In the genomic region with DNA sequence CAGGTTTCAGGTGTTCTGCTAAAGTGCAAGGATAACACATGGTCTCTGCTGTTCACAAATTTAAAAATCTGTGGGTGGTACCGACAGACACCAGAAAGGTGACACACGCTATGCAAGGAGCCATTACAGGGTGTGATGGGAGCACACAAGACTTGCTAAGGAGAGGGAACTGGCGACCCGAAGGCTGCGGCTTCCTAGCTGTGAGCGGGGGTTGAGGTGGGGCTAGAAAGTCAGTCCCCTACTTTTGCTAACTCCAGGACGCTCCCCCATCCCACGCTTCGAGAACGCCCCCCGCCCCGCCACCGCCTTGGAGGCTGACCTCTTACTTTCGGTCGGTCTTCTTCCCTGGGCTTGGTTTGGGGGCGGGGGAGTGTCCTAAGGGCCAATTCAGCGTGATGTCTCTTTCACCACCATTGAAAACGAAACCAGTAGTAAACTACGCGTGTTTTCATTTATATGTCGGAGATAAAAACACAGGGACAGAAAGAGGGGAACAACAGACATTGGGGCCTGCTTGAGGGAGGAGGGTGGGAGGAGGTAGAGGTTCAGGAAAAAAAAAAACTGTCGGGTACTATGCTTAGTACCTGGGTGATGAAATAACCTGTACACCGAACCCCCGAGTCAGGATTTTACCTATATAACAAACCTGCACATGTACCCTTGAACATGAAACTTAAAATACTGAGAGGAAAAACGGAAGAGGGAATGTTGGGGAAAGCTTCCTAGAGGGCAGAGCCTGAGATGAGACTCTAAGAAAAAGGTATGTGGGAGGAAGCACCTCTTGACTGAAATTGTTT, we compare ENCODE assay signal across 8 cellular contexts. TPM values are rescaled to one million over a fixed set of nuclear protein-coding genes. Genes with fewer than 3 reads are reported as not detected.
DNase-seq lines count a peak whose midpoint lies in the region; ATAC-seq and TF ChIP-seq lines count a peak whose summit lies in the region.

No MANE protein-coding gene starts in this region.

- H3K27me3 Mint-ChIP-seq in Calu3 (ENCODE audit: unreplicated experiment), result no peaks in the 10 kb centered on the region
- H3K27me3 Mint-ChIP-seq in nephron progenitor cell (ENCODE audit: low read depth, poor library complexity), result no peaks in the 10 kb centered on the region
- no peaks in the 10 kb centered on the region for H3K27me3 Mint-ChIP-seq in mesothelial cell of epicardium (ENCODE audit: low read depth)

- H3K27ac ChIP-seq in KOPT-K1 (ENCODE audit: low read depth, low read length, poor library complexity, severe bottlenecking) (peak overlapping the region; percentile 92), upper lobe of right lung (peak overlapping the region; percentile 93)

- TSS peak; percentile 57 for BruUV-seq in Calu3 (replicated peaks; lab: Mats Ljungman, UMichigan)

- peak overlapping the region; percentile 80 for H3K4me3 ChIP-seq in epithelial cell of proximal tubule (ENCODE audit: low read depth, low read length)
- H3K4me3 ChIP-seq in upper lobe of right lung, result peak overlapping the region; percentile 63

- H3K27ac Mint-ChIP-seq in Calu3 (ENCODE audit: unreplicated experiment) (no peak overlapping the region), nephron progenitor cell (no peak overlapping the region), mesothelial cell of epicardium (no peak overlapping the region)

- H3K4me3 Mint-ChIP-seq in Calu3 (ENCODE audit: low read depth, unreplicated experiment), result no peak overlapping the region
- no peak overlapping the region for H3K4me3 Mint-ChIP-seq in nephron progenitor cell
- H3K4me3 Mint-ChIP-seq in mesothelial cell of epicardium, result no peak overlapping the region

- no peaks in the 10 kb centered on the region for H3K27me3 ChIP-seq in upper lobe of right lung

- DNase-seq in Calu3 (no peak), epithelial cell of proximal tubule (ENCODE audit: low read depth) (no peak), nephron progenitor cell (peak; percentile 66), upper lobe of right lung (peak; percentile 84), COR-L47 (lab: John Stamatoyannopoulos, UW) (no peak), mesothelial cell of epicardium (ENCODE audit: low spot score in 2 of 2, unreplicated experiment in 2 of 2) (no peak)
- peak; percentile 34 for DNase-seq in activated CD4-positive, alpha-beta T cell treated with anti-CD3 and anti-CD28 coated beads, Interleukin-2, amount 50 U/mL, for 1 hour

- peaks cover 18% of the 10 kb centered on the region for H3K36me3 Mint-ChIP-seq in Calu3 (ENCODE audit: insufficient read depth, unreplicated experiment)
- peaks cover 22% of the 10 kb centered on the region for H3K36me3 Mint-ChIP-seq in nephron progenitor cell (ENCODE audit: low read depth)
- peaks cover 9% of the 10 kb centered on the region for H3K36me3 Mint-ChIP-seq in mesothelial cell of epicardium

- H3K4me1 ChIP-seq in upper lobe of right lung, result peaks cover 30% of the 10 kb centered on the region

- H3K9me3 ChIP-seq in KOPT-K1 (ENCODE audit: insufficient read depth, low read length, poor library complexity, severe bottlenecking) (no peaks in the 10 kb centered on the region), upper lobe of right lung (no peaks in the 10 kb centered on the region)

- no peaks in the 10 kb centered on the region for H3K9me3 Mint-ChIP-seq in Calu3 (ENCODE audit: low read depth, unreplicated experiment)
- no peaks in the 10 kb centered on the region for H3K9me3 Mint-ChIP-seq in nephron progenitor cell
- no peaks in the 10 kb centered on the region for H3K9me3 Mint-ChIP-seq in mesothelial cell of epicardium

- no peak for TF ChIP-seq CTCF in Calu3 (IDR thresholded peaks at IDR 0.05; ENCODE audit: unreplicated experiment)
- TF ChIP-seq CTCF in epithelial cell of proximal tubule (conservative IDR thresholded peaks at IDR 0.05; ENCODE audit: low read depth, low read length), result no peak
- TF ChIP-seq CTCF in nephron progenitor cell (IDR thresholded peaks at IDR 0.05), result no peak
- TF ChIP-seq CTCF in upper lobe of right lung (IDR thresholded peaks at IDR 0.05), result no peak
- no peak for TF ChIP-seq CTCF in mesothelial cell of epicardium (IDR thresholded peaks at IDR 0.05; ENCODE audit: unreplicated experiment)

- intact Hi-C loops in Calu3 (cut with micrococcal nuclease; ENCODE audit: unreplicated experiment) (no loop called here), upper lobe of right lung (cut with DNase I) (no loop called here)

- ATAC-seq in upper lobe of right lung, result peak; percentile 2

- H3K36me3 ChIP-seq in KOPT-K1 (ENCODE audit: insufficient read depth, low read length), result peaks cover 40% of the 10 kb centered on the region
- peaks cover 5% of the 10 kb centered on the region for H3K36me3 ChIP-seq in upper lobe of right lung

- H3K4me1 Mint-ChIP-seq in Calu3 (ENCODE audit: low read depth, unreplicated experiment) (peaks cover 25% of the 10 kb centered on the region), nephron progenitor cell (peaks cover 24% of the 10 kb centered on the region), mesothelial cell of epicardium (peaks cover 28% of the 10 kb centered on the region)

- CTCF ChIA-PET in Calu3 (lab: Charles Lee), result interaction anchor here (0.9 to 1.0 kb wide), 3 partner anchors 9 to 110 kb away, joined by 3 to 5 read pairs (median 3); no protein-coding TSS in a partner anchor

RNA-seq across cellular contexts. Expression of a gene that starts 1.1 kb away (rescaled TPM):
- total RNA-seq in Calu3 (2022) (182 and 230 TPM in 2 replicates), epithelial cell of proximal tubule (289 and 358 TPM in 2 replicates), upper lobe of right lung (27.0 TPM), mesothelial cell of epicardium (64.0 to 70.9 TPM (median 68.2 TPM) in 3 replicates)

RNA-seq across cellular contexts. Expression of a gene that starts 5.1 kb away (rescaled TPM):
- total RNA-seq in Calu3 (2022) (73.5 and 77.5 TPM in 2 replicates), epithelial cell of proximal tubule (131 and 155 TPM in 2 replicates), upper lobe of right lung (120 TPM), mesothelial cell of epicardium (115 to 132 TPM (median 117 TPM) in 3 replicates)

RNA-seq across cellular contexts. Expression of a gene that starts 7.5 kb away (rescaled TPM):
- 74.3 and 75.1 TPM in 2 replicates for total RNA-seq in Calu3 (2022)
- total RNA-seq in epithelial cell of proximal tubule, result 41.9 and 67.5 TPM in 2 replicates
- 29.0 TPM for total RNA-seq in upper lobe of right lung
- 46.8 to 49.6 TPM (median 48.3 TPM) in 3 replicates for total RNA-seq in mesothelial cell of epicardium

RNA-seq across cellular contexts. Expression of a gene that starts 14.0 kb away (rescaled TPM):
- total RNA-seq in Calu3 (2022), result 43.6 and 45.6 TPM in 2 replicates
- 16.0 and 23.7 TPM in 2 replicates for total RNA-seq in epithelial cell of proximal tubule
- total RNA-seq in upper lobe of right lung, result 27.0 TPM
- total RNA-seq in mesothelial cell of epicardium, result 43.8 to 47.3 TPM (median 44.6 TPM) in 3 replicates

RNA-seq across cellular contexts. Expression of a gene that starts 17.8 kb away (rescaled TPM):
- 1.1 and 1.5 TPM in 2 replicates for total RNA-seq in Calu3 (2022)
- total RNA-seq in epithelial cell of proximal tubule, result not detected in 2 replicates
- total RNA-seq in upper lobe of right lung, result not detected
- total RNA-seq in mesothelial cell of epicardium, result 0.49 to 1.3 TPM (median 0.87 TPM) in 3 replicates

Comparison
In these comparisons a context has a peak if more than half of its experiments do, and no peak if none do; other contexts are left out.
1. DNase-seq: peak in activated CD4-positive, alpha-beta T cell treated with anti-CD3 and anti-CD28 coated beads, Interleukin-2, amount 50 U/mL, for 1 hour (single experiment), nephron progenitor cell (single experiment) and upper lobe of right lung (single experiment); none in Calu3 (single experiment), epithelial cell of proximal tubule (single experiment), COR-L47 (single experiment) and mesothelial cell of epicardium (0 of 2).